In genomic region chr19:34222386-34222785, GRCh38 we compare ENCODE assay signal across 7 cellular contexts.
"Had no signal": no experiment of that assay in that cellular context is flagged by ENCODE, and none has a peak within 500 bp of the region (broad histone marks: within the 10 kb centered on the region; RNA-seq: fewer than 3 reads in every experiment).

No MANE protein-coding gene starts in this region.

- ATAC-seq: HCT116, K562 had no signal

- DNase-seq: GOT3, H7, IMR-90 had no signal

- H3K4me1 ChIP-seq: HAP-1 had no signal

- H3K9me3 ChIP-seq: HAP-1 had no signal

- H3K4me3 ChIP-seq: GM23248, HAP-1, K562 had no signal

- H3K27ac ChIP-seq: GM23248 had no signal
